ENCODE assay signal across 1 cellular context in the genomic region with DNA sequence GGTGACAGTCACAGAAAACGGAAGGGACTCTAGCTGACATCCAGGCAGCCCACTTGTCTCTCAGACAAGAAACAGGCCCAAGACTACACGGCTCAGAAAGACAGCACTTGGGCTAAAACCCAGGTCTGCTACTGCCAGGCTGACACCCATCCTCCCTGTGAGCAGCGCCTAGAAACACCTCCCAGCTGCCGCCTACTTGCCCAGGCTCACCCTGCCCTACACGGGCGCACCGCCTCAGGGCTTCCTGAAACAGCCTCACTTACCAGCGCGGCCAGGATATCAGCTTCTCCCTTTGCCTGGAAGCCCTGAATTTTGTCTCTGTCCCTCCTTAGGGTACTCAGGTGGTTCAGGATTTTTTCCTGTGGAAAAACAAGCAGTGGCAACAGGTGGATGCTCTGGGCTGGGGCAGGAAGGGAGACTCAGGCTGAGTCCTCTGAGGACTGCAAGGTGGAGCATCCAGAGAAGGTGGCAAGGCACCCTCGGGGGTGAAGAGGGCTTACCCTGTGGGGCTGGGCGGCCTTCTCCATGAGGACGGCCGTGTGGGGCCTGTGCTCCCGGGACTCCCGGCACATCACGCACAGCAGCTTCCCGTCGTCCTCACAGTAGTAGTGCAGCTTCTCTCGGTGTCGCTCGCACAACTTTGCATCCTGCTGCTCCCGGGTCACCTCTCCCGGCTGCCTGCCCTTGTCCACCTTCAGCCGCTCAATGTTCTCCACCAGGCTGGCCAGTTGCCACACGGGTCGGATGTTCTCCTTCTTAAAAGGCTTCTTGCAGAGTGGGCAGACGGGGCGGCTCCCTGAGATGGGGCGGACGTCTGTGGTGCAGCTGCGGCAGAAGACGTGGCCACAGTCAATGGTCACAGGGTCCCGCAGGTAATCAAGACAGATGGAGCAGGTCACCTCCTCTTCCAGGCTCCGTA.
TF ChIP-seq lines count a peak whose summit lies in the region.

No MANE protein-coding gene starts in this region.

TF ChIP-seq in HepG2, 621 proteins besides CTCF, POLR2A, EP300 and RAD21:
- TF ChIP-seq, protein P1, sequence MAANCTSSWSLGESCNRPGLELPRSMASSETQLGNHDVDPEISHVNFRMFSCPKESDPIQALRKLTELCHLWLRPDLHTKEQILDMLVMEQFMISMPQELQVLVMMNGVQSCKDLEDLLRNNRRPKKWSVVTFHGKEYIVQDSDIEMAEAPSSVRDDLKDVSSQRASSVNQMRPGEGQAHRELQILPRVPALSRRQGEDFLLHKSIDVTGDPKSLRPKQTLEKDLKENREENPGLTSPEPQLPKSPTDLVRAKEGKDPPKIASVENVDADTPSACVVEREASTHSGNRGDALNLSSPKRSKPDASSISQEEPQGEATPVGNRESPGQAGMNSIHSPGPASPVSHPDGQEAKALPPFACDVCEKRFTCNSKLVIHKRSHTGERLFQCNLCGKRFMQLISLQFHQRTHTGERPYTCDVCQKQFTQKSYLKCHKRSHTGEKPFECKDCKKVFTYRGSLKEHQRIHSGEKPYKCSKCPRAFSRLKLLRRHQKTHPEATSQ (CRISPR knock-in tag; IDR thresholded peaks at IDR 0.05; ENCODE audit: borderline replicate concordance): no peak
- TF ChIP-seq PITX1 (CRISPR knock-in tag; IDR thresholded peaks at IDR 0.05): no peak
- no peak for TF ChIP-seq ZNF546 (CRISPR knock-in tag; conservative IDR thresholded peaks at IDR 0.05)
- 0 out of 2 replicates have a peak, but pooled peaks have one; percentile 44 for TF ChIP-seq HES4 (CRISPR knock-in tag; IDR thresholded peaks at IDR 0.05; ENCODE audit: borderline replicate concordance)
- no peak for TF ChIP-seq IRF1 (CRISPR knock-in tag; IDR thresholded peaks at IDR 0.05; ENCODE audit: low read depth)
- no peak for TF ChIP-seq ZSCAN22 (CRISPR knock-in tag; IDR thresholded peaks at IDR 0.05)
- TF ChIP-seq ZNF275 (CRISPR knock-in tag; IDR thresholded peaks at IDR 0.05; ENCODE audit: borderline replicate concordance): no peak
- no peak for TF ChIP-seq GATAD2A (CRISPR knock-in tag; IDR thresholded peaks at IDR 0.05)
- TF ChIP-seq AGO2 (optimal IDR thresholded peaks at IDR 0.05; ENCODE audit: low read depth, low read length): peak; percentile 50
- TF ChIP-seq PTBP1 (IDR thresholded peaks at IDR 0.05; ENCODE audit: low read depth, low read length, poor library complexity, severe bottlenecking): no peak
- TF ChIP-seq CREB1 (IDR thresholded peaks at IDR 0.05): no peak
- TF ChIP-seq CREB1 (CRISPR knock-in tag; IDR thresholded peaks at IDR 0.05): no peak
- no peak for TF ChIP-seq ZFP91 (CRISPR knock-in tag; IDR thresholded peaks at IDR 0.05; ENCODE audit: borderline replicate concordance)
- TF ChIP-seq SRY (CRISPR knock-in tag; IDR thresholded peaks at IDR 0.05): no peak
